Comparison of ENCODE assay signal across 1 cellular context in the genomic region with DNA sequence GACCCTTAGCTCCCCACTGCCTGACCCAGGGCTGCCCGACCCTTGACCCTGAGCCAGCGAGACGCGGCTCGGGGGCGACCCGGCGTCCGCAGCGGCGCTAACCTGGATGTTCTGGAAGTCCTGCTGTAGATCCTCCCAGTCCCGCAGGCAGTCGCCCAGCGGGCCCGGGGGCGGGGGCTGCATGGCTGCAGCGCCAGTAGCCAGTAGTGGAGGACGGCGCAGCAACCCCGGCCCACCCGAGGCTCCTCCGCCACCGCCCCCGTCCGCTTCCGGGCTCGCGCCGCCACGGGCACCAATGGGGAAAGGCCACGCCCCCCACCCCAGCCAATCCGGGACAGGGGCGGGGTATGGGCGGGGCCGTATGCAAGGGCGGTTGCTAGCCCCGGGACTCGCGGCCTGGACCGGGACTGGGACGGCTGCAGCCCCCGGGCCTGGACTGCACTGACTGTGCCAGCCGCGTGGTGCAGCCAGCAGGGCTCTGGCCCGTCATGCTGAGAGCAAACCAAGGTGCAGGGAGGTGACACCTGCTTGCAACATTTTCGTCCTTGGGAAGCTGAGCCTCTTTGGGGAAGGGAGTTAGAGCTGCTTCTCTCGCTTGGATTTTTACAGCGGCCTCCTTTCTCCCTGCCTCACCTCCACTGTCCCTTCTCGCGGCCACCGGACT.
TF ChIP-seq lines count a peak whose summit lies in the region.

A gene (minus strand): TSS at position 208 of the 664 bp plus-strand sequence. CDS start 25 bp downstream, at position 183.

TF ChIP-seq in K562, 482 proteins besides CTCF, POLR2A, EP300 and RAD21 (continued from another document and continues in another):
- TF ChIP-seq CHD2 (IDR thresholded peaks at IDR 0.05; ENCODE audit: low read depth, low read length) (peak; percentile 75), SAP30 (IDR thresholded peaks at IDR 0.05; ENCODE audit: borderline replicate concordance, insufficient read depth, low read depth, low read length, poor library complexity, severe bottlenecking) (peak; percentile 84), NR1H2 (CRISPR knock-in tag; IDR thresholded peaks at IDR 0.05) (0 out of 2 replicates have a peak, but pooled peaks have one; percentile 69), COPS2 (conservative IDR thresholded peaks at IDR 0.05) (no peak), NR2C1 (IDR thresholded peaks at IDR 0.05) (peak; percentile 88), NR2C1 (tag; IDR thresholded peaks at IDR 0.05) (peak; percentile 91), TAF1 (IDR thresholded peaks at IDR 0.05; ENCODE audit: control insufficient read depth, extremely low read depth, insufficient read depth, low read length, severe bottlenecking) (peak; percentile 48), FOXK2 (conservative IDR thresholded peaks at IDR 0.05 in 1 of 2, IDR thresholded peaks at IDR 0.05 in 1 of 2; ENCODE audit: low read depth in 2 of 2) (0 out of 4 replicates have a peak, but pooled peaks of 1 of the 2 experiments have one; percentile 14), FOXP1 (CRISPR knock-in tag; IDR thresholded peaks at IDR 0.05) (no peak; the same call in 1 of the 2 replicates), HEY1 (CRISPR knock-in tag; IDR thresholded peaks at IDR 0.05; ENCODE audit: borderline replicate concordance) (0 out of 2 replicates have a peak, but pooled peaks have one; percentile 24), ZNF561 (CRISPR knock-in tag; conservative IDR thresholded peaks at IDR 0.05) (no peak), MBD2 (IDR thresholded peaks at IDR 0.05; ENCODE audit: borderline replicate concordance, low read depth) (peak; percentile 87), CHCHD3 (CRISPR knock-in tag; IDR thresholded peaks at IDR 0.05) (no peak), SMARCA4 (IDR thresholded peaks at IDR 0.05) (0 out of 2 replicates have a peak, but pooled peaks have one; percentile 10), ATF1 (CRISPR knock-in tag; IDR thresholded peaks at IDR 0.05) (no peak), ATF1 (tag; IDR thresholded peaks at IDR 0.05) (peak; percentile 61), ZBED1 (IDR thresholded peaks at IDR 0.05) (0 out of 2 replicates have a peak, but pooled peaks have one; percentile 9), ZKSCAN1 (IDR thresholded peaks at IDR 0.05; ENCODE audit: low read depth, low read length) (0 out of 2 replicates have a peak, but pooled peaks have one; percentile 15), HMGN3 (IDR thresholded peaks at IDR 0.05; ENCODE audit: borderline replicate concordance, extremely low read depth, insufficient read length, low read depth, low read length) (peak; percentile 68), GABPB1 (CRISPR knock-in tag; IDR thresholded peaks at IDR 0.05) (peak; percentile 69; the same call in 1 of the 2 replicates), ETV5 (CRISPR knock-in tag; IDR thresholded peaks at IDR 0.05; ENCODE audit: low read depth) (peak; percentile 40; the same call in 1 of the 2 replicates), NFYB (IDR thresholded peaks at IDR 0.05; ENCODE audit: extremely low read depth, insufficient read length) (peak; percentile 89), TEAD1 (CRISPR knock-in tag; IDR thresholded peaks at IDR 0.05) (peak in 1 of 2 experiments; percentile 62; a peak in 1 of 4 replicates), JUN (IDR thresholded peaks at IDR 0.05; ENCODE audit: borderline replicate concordance, low read depth, low read length) (0 out of 2 replicates have a peak, but pooled peaks have one; percentile 28), JUN (CRISPR knock-in tag; IDR thresholded peaks at IDR 0.05; ENCODE audit: borderline replicate concordance) (no peak), NR2C2 (CRISPR knock-in tag; IDR thresholded peaks at IDR 0.05) (0 out of 2 replicates have a peak, but pooled peaks have one; percentile 52), NR2C2 (tag; IDR thresholded peaks at IDR 0.05) (peak; percentile 96), ZNF134 (CRISPR knock-in tag; conservative IDR thresholded peaks at IDR 0.05) (peak; percentile 82), BHLHE40 (IDR thresholded peaks at IDR 0.05; ENCODE audit: low read length) (peak; percentile 4; the same call in 1 of the 2 replicates), ATF7 (IDR thresholded peaks at IDR 0.05) (peak; percentile 69; the same call in 1 of the 2 replicates), BCOR (IDR thresholded peaks at IDR 0.05) (peak; percentile 96), ZNF695 (CRISPR knock-in tag; IDR thresholded peaks at IDR 0.05) (no peak), CCNT2 (IDR thresholded peaks at IDR 0.05; ENCODE audit: borderline replicate concordance, extremely low read depth, insufficient read length, low read depth, low read length) (peak; percentile 85), CBFB (CRISPR knock-in tag; IDR thresholded peaks at IDR 0.05) (0 out of 2 replicates have a peak, but pooled peaks have one; percentile 55), CBX3 (IDR thresholded peaks at IDR 0.05; ENCODE audit: borderline replicate concordance in 1 of 2, low read length in 2 of 2) (peak in 1 of 2 experiments; percentile 79; a peak in 1 of 3 replicates), ZNF778 (CRISPR knock-in tag; IDR thresholded peaks at IDR 0.05) (no peak), KDM5B (IDR thresholded peaks at IDR 0.05; ENCODE audit: insufficient replicate concordance, low read depth, low read length) (peak; percentile 85), ZNF263 (CRISPR knock-in tag; IDR thresholded peaks at IDR 0.05; ENCODE audit: borderline replicate concordance) (peak; percentile 77), NFIC (IDR thresholded peaks at IDR 0.05) (0 out of 2 replicates have a peak, but pooled peaks have one; percentile 17), CXXC5 (CRISPR knock-in tag; IDR thresholded peaks at IDR 0.05) (peak; percentile 84), HDAC1 (IDR thresholded peaks at IDR 0.05) (peak in 1 of 2 experiments; percentile 85; a peak in 2 of 4 replicates), HNRNPL (IDR thresholded peaks at IDR 0.05; ENCODE audit: low read depth, low read length) (0 out of 2 replicates have a peak, but pooled peaks have one; percentile 14), RBBP5 (IDR thresholded peaks at IDR 0.05; ENCODE audit: borderline replicate concordance, insufficient read depth, low read length, poor library complexity, severe bottlenecking) (peak; percentile 14), GABPA (tag; conservative IDR thresholded peaks at IDR 0.05; ENCODE audit: low read depth) (peak; percentile 77), POLR2AphosphoS5 (IDR thresholded peaks at IDR 0.05; ENCODE audit: control insufficient read depth, insufficient read depth, low read depth, low read length) (0 out of 2 replicates have a peak, but pooled peaks have one; percentile 32)
- TF ChIP-seq, protein P1, sequence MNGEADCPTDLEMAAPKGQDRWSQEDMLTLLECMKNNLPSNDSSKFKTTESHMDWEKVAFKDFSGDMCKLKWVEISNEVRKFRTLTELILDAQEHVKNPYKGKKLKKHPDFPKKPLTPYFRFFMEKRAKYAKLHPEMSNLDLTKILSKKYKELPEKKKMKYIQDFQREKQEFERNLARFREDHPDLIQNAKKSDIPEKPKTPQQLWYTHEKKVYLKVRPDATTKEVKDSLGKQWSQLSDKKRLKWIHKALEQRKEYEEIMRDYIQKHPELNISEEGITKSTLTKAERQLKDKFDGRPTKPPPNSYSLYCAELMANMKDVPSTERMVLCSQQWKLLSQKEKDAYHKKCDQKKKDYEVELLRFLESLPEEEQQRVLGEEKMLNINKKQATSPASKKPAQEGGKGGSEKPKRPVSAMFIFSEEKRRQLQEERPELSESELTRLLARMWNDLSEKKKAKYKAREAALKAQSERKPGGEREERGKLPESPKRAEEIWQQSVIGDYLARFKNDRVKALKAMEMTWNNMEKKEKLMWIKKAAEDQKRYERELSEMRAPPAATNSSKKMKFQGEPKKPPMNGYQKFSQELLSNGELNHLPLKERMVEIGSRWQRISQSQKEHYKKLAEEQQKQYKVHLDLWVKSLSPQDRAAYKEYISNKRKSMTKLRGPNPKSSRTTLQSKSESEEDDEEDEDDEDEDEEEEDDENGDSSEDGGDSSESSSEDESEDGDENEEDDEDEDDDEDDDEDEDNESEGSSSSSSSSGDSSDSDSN (IDR thresholded peaks at IDR 0.05; ENCODE audit: borderline replicate concordance in 1 of 2, low read depth in 2 of 2, low read length in 2 of 2) = peak; percentile 28 to 81; a peak in 1 of 4 replicates
- TF ChIP-seq, protein P2, sequence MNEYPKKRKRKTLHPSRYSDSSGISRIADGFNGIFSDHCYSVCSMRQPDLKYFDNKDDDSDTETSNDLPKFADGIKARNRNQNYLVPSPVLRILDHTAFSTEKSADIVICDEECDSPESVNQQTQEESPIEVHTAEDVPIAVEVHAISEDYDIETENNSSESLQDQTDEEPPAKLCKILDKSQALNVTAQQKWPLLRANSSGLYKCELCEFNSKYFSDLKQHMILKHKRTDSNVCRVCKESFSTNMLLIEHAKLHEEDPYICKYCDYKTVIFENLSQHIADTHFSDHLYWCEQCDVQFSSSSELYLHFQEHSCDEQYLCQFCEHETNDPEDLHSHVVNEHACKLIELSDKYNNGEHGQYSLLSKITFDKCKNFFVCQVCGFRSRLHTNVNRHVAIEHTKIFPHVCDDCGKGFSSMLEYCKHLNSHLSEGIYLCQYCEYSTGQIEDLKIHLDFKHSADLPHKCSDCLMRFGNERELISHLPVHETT (CRISPR knock-in tag; conservative IDR thresholded peaks at IDR 0.05 in 1 of 2, IDR thresholded peaks at IDR 0.05 in 1 of 2) = 0 out of 4 replicates have a peak, but pooled peaks of 1 of the 2 experiments have one; percentile 39
- TF ChIP-seq, protein P3, sequence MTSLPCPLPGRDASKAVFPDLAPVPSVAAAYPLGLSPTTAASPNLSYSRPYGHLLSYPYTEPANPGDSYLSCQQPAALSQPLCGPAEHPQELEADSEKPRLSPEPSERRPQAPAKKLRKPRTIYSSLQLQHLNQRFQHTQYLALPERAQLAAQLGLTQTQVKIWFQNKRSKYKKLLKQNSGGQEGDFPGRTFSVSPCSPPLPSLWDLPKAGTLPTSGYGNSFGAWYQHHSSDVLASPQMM (CRISPR knock-in tag; IDR thresholded peaks at IDR 0.05) = no peak
- TF ChIP-seq, protein P4, sequence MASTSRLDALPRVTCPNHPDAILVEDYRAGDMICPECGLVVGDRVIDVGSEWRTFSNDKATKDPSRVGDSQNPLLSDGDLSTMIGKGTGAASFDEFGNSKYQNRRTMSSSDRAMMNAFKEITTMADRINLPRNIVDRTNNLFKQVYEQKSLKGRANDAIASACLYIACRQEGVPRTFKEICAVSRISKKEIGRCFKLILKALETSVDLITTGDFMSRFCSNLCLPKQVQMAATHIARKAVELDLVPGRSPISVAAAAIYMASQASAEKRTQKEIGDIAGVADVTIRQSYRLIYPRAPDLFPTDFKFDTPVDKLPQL (IDR thresholded peaks at IDR 0.05; ENCODE audit: extremely low read depth, insufficient read length) = no peak
- TF ChIP-seq, protein P5, sequence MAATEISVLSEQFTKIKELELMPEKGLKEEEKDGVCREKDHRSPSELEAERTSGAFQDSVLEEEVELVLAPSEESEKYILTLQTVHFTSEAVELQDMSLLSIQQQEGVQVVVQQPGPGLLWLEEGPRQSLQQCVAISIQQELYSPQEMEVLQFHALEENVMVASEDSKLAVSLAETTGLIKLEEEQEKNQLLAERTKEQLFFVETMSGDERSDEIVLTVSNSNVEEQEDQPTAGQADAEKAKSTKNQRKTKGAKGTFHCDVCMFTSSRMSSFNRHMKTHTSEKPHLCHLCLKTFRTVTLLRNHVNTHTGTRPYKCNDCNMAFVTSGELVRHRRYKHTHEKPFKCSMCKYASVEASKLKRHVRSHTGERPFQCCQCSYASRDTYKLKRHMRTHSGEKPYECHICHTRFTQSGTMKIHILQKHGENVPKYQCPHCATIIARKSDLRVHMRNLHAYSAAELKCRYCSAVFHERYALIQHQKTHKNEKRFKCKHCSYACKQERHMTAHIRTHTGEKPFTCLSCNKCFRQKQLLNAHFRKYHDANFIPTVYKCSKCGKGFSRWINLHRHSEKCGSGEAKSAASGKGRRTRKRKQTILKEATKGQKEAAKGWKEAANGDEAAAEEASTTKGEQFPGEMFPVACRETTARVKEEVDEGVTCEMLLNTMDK (IDR thresholded peaks at IDR 0.05; ENCODE audit: borderline replicate concordance, insufficient read depth, low read depth, low read length, poor library complexity, severe bottlenecking) = peak; percentile 48
- TF ChIP-seq, protein P6, sequence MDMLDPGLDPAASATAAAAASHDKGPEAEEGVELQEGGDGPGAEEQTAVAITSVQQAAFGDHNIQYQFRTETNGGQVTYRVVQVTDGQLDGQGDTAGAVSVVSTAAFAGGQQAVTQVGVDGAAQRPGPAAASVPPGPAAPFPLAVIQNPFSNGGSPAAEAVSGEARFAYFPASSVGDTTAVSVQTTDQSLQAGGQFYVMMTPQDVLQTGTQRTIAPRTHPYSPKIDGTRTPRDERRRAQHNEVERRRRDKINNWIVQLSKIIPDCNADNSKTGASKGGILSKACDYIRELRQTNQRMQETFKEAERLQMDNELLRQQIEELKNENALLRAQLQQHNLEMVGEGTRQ (CRISPR knock-in tag; IDR thresholded peaks at IDR 0.05) = peak; percentile 76
- TF ChIP-seq, protein P7, sequence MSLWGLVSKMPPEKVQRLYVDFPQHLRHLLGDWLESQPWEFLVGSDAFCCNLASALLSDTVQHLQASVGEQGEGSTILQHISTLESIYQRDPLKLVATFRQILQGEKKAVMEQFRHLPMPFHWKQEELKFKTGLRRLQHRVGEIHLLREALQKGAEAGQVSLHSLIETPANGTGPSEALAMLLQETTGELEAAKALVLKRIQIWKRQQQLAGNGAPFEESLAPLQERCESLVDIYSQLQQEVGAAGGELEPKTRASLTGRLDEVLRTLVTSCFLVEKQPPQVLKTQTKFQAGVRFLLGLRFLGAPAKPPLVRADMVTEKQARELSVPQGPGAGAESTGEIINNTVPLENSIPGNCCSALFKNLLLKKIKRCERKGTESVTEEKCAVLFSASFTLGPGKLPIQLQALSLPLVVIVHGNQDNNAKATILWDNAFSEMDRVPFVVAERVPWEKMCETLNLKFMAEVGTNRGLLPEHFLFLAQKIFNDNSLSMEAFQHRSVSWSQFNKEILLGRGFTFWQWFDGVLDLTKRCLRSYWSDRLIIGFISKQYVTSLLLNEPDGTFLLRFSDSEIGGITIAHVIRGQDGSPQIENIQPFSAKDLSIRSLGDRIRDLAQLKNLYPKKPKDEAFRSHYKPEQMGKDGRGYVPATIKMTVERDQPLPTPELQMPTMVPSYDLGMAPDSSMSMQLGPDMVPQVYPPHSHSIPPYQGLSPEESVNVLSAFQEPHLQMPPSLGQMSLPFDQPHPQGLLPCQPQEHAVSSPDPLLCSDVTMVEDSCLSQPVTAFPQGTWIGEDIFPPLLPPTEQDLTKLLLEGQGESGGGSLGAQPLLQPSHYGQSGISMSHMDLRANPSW (CRISPR knock-in tag; IDR thresholded peaks at IDR 0.05) = peak; percentile 62; the same call in 1 of the 2 replicates
- TF ChIP-seq, protein P8, sequence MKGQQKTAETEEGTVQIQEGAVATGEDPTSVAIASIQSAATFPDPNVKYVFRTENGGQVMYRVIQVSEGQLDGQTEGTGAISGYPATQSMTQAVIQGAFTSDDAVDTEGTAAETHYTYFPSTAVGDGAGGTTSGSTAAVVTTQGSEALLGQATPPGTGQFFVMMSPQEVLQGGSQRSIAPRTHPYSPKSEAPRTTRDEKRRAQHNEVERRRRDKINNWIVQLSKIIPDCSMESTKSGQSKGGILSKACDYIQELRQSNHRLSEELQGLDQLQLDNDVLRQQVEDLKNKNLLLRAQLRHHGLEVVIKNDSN (CRISPR knock-in tag; IDR thresholded peaks at IDR 0.05) = peak; percentile 79
- TF ChIP-seq, protein P9, sequence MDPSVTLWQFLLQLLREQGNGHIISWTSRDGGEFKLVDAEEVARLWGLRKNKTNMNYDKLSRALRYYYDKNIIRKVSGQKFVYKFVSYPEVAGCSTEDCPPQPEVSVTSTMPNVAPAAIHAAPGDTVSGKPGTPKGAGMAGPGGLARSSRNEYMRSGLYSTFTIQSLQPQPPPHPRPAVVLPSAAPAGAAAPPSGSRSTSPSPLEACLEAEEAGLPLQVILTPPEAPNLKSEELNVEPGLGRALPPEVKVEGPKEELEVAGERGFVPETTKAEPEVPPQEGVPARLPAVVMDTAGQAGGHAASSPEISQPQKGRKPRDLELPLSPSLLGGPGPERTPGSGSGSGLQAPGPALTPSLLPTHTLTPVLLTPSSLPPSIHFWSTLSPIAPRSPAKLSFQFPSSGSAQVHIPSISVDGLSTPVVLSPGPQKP (CRISPR knock-in tag; IDR thresholded peaks at IDR 0.05) = no peak
